In the genomic region with DNA sequence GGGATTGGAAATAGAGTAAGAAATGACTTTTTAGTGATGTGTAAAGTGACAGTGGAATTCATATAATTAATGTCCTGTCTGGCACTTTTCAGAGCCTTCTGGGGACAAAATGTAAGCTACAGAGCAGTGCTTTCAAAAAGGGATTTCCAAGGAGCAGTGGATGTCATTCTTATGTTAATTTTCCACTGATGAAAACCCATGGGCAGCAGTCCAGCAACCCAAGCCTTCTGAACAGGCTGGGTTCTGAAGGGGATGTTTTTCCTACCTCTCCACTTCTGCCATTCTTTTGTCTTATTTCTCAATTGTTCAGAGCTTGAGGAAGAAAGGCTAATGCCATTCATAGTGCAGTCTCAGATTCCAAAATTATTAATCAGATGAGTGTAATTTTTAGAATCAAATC, we compare ENCODE assay signal across 15 cellular contexts.
DNase-seq lines count a peak whose midpoint lies in the region; ATAC-seq and TF ChIP-seq lines count a peak whose summit lies in the region.
"Had no signal": no experiment of that assay in that cellular context is flagged by ENCODE, and none has a peak within 500 bp of the region (broad histone marks: within the 10 kb centered on the region; RNA-seq: fewer than 3 reads in every experiment).

No MANE protein-coding gene starts in this region.

- no peaks in the 10 kb centered on the region for H3F3A ChIP-seq in GM23338 (replicated peaks; ENCODE audit: low read depth)

- H3K4me2 ChIP-seq in GM23338 = no peak overlapping the region

- no peak overlapping the region for H3K27ac Mint-ChIP-seq in GM23338
- H3K27ac Mint-ChIP-seq in MCF 10A (ENCODE audit: low read depth, unreplicated experiment) = no peak overlapping the region
- H3K27ac Mint-ChIP-seq in osteocyte (ENCODE audit: unreplicated experiment) = no peak overlapping the region
- H3K27ac Mint-ChIP-seq: CD4-positive, alpha-beta memory T cell; HFFc6 had no signal

- H3K27me3 ChIP-seq in GM23338 (ENCODE audit: insufficient read depth) = no peaks in the 10 kb centered on the region
- H3K27me3 ChIP-seq: BE2C had no signal

- CTCF ChIA-PET in MCF 10A (lab: Yijun Ruan, JAX) = no interaction called here

- H3K27ac ChIP-seq in GM23338 (ENCODE audit: low read depth) = no peak overlapping the region
- H3K27ac ChIP-seq: C4-2B had no signal

- H3K9me3 Mint-ChIP-seq in GM23338 (peaks cover 7% of the 10 kb centered on the region; the same call in 1 of the 3 replicates), MCF 10A (ENCODE audit: unreplicated experiment) (no peaks in the 10 kb centered on the region), osteocyte (ENCODE audit: unreplicated experiment) (peaks cover 21% of the 10 kb centered on the region)

- intact Hi-C loops in MCF 10A (cut with micrococcal nuclease) = no loop called here

- no peaks in the 10 kb centered on the region for H3K79me2 ChIP-seq in GM23338 (replicated peaks; ENCODE audit: insufficient read depth)

- no peak; the same call in 2 of the 3 replicates for ATAC-seq in GM23338

- no peak overlapping the region for H3K4me3 ChIP-seq in GM23338

- no peak overlapping the region for H3K4me3 Mint-ChIP-seq in GM23338
- H3K4me3 Mint-ChIP-seq in MCF 10A (ENCODE audit: unreplicated experiment) = no peak overlapping the region
- no peak overlapping the region for H3K4me3 Mint-ChIP-seq in osteocyte (ENCODE audit: unreplicated experiment)
- H3K4me3 Mint-ChIP-seq: CD4-positive, alpha-beta memory T cell; HFFc6 had no signal

- H4K20me1 ChIP-seq in GM23338 (replicated peaks; ENCODE audit: insufficient read depth) = no peaks in the 10 kb centered on the region

- no peak overlapping the region for H2AFZ ChIP-seq in GM23338

- H3K4me1 Mint-ChIP-seq in GM23338 (peaks cover 5% of the 10 kb centered on the region; the same call in 2 of the 3 replicates), MCF 10A (ENCODE audit: insufficient read depth, unreplicated experiment) (no peaks in the 10 kb centered on the region), osteocyte (ENCODE audit: unreplicated experiment) (no peaks in the 10 kb centered on the region)
- H3K4me1 Mint-ChIP-seq: CD4-positive, alpha-beta memory T cell had no signal

- no TSS peak for BruUV-seq in MCF 10A (replicated peaks; lab: Mats Ljungman, UMichigan)

- DNase-seq in GM23338 (ENCODE audit: low spot score) = peak; percentile 8
- DNase-seq in astrocyte of the hippocampus (ENCODE audit: low read depth, low spot score) = peak; percentile 66
- DNase-seq in globus pallidus (ENCODE audit: low spot score) = peak; percentile 11
- no peak for DNase-seq in MCF 10A (ENCODE audit: unreplicated experiment)
- DNase-seq in DMS79 treated with DMSO at 0.1 percent for 48 hours (lab: John Stamatoyannopoulos, UW) = no peak
- DNase-seq in osteocyte (ENCODE audit: extremely low spot score, unreplicated experiment) = no peak
- no peak for DNase-seq in kidney glomerular epithelial cell (lab: John Stamatoyannopoulos, UW)
- DNase-seq: BE2C; CD4-positive, alpha-beta memory T cell; DMS79; EL; GDM1; HCEC 1CT; HFFc6 had no signal

- H3K9me2 ChIP-seq in GM23338 (ENCODE audit: insufficient read depth) = no peaks in the 10 kb centered on the region

- H3K27me3 Mint-ChIP-seq in GM23338 (ENCODE audit: insufficient read depth, low read depth, poor library complexity) = no peaks in the 10 kb centered on the region
- no peaks in the 10 kb centered on the region for H3K27me3 Mint-ChIP-seq in MCF 10A (ENCODE audit: insufficient read depth, unreplicated experiment)
- H3K27me3 Mint-ChIP-seq in osteocyte (ENCODE audit: unreplicated experiment) = no peaks in the 10 kb centered on the region
- H3K27me3 Mint-ChIP-seq: CD4-positive, alpha-beta memory T cell had no signal

- no peaks in the 10 kb centered on the region for H3K4me1 ChIP-seq in GM23338 (ENCODE audit: insufficient read depth)
- H3K4me1 ChIP-seq: BE2C had no signal

- no peaks in the 10 kb centered on the region for H3K36me3 Mint-ChIP-seq in GM23338 (ENCODE audit: low read depth)
- H3K36me3 Mint-ChIP-seq in MCF 10A (ENCODE audit: insufficient read depth, unreplicated experiment) = no peaks in the 10 kb centered on the region
- no peaks in the 10 kb centered on the region for H3K36me3 Mint-ChIP-seq in osteocyte (ENCODE audit: unreplicated experiment)
- H3K36me3 Mint-ChIP-seq: CD4-positive, alpha-beta memory T cell had no signal

- no peaks in the 10 kb centered on the region for H3K36me3 ChIP-seq in GM23338 (ENCODE audit: insufficient read depth)
- H3K36me3 ChIP-seq: BE2C had no signal

- TF ChIP-seq CTCF in GM23338 (conservative IDR thresholded peaks at IDR 0.05; ENCODE audit: low read depth in 2 of 2) (no peak), MCF 10A (IDR thresholded peaks at IDR 0.05; ENCODE audit: unreplicated experiment) (no peak), osteocyte (IDR thresholded peaks at IDR 0.05) (no peak)

- POLR2A ChIA-PET in MCF 10A (lab: Yijun Ruan, JAX) = no interaction called here

TF ChIP-seq in GM23338, 12 proteins besides CTCF, POLR2A, EP300 and RAD21:
- TF ChIP-seq, protein P1, sequence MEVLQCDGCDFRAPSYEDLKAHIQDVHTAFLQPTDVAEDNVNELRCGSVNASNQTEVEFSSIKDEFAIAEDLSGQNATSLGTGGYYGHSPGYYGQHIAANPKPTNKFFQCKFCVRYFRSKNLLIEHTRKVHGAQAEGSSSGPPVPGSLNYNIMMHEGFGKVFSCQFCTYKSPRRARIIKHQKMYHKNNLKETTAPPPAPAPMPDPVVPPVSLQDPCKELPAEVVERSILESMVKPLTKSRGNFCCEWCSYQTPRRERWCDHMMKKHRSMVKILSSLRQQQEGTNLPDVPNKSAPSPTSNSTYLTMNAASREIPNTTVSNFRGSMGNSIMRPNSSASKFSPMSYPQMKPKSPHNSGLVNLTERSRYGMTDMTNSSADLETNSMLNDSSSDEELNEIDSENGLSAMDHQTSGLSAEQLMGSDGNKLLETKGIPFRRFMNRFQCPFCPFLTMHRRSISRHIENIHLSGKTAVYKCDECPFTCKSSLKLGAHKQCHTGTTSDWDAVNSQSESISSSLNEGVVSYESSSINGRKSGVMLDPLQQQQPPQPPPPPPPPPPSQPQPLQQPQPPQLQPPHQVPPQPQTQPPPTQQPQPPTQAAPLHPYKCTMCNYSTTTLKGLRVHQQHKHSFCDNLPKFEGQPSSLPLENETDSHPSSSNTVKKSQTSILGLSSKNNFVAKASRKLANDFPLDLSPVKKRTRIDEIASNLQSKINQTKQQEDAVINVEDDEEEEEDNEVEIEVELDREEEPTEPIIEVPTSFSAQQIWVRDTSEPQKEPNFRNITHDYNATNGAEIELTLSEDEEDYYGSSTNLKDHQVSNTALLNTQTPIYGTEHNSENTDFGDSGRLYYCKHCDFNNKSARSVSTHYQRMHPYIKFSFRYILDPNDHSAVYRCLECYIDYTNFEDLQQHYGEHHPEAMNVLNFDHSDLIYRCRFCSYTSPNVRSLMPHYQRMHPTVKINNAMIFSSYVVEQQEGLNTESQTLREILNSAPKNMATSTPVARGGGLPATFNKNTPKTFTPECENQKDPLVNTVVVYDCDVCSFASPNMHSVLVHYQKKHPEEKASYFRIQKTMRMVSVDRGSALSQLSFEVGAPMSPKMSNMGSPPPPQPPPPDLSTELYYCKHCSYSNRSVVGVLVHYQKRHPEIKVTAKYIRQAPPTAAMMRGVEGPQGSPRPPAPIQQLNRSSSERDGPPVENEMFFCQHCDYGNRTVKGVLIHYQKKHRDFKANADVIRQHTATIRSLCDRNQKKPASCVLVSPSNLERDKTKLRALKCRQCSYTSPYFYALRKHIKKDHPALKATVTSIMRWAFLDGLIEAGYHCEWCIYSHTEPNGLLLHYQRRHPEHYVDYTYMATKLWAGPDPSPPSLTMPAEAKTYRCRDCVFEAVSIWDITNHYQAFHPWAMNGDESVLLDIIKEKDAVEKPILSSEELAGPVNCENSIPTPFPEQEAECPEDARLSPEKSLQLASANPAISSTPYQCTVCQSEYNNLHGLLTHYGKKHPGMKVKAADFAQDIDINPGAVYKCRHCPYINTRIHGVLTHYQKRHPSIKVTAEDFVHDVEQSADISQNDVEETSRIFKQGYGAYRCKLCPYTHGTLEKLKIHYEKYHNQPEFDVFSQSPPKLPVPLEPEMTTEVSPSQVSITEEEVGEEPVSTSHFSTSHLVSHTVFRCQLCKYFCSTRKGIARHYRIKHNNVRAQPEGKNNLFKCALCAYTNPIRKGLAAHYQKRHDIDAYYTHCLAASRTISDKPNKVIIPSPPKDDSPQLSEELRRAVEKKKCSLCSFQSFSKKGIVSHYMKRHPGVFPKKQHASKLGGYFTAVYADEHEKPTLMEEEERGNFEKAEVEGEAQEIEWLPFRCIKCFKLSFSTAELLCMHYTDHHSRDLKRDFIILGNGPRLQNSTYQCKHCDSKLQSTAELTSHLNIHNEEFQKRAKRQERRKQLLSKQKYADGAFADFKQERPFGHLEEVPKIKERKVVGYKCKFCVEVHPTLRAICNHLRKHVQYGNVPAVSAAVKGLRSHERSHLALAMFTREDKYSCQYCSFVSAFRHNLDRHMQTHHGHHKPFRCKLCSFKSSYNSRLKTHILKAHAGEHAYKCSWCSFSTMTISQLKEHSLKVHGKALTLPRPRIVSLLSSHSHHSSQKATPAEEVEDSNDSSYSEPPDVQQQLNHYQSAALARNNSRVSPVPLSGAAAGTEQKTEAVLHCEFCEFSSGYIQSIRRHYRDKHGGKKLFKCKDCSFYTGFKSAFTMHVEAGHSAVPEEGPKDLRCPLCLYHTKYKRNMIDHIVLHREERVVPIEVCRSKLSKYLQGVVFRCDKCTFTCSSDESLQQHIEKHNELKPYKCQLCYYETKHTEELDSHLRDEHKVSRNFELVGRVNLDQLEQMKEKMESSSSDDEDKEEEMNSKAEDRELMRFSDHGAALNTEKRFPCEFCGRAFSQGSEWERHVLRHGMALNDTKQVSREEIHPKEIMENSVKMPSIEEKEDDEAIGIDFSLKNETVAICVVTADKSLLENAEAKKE (CRISPR knock-in tag; IDR thresholded peaks at IDR 0.05) = no peak
- peak; percentile 64 for TF ChIP-seq ZNF331 (CRISPR knock-in tag; IDR thresholded peaks at IDR 0.05; ENCODE audit: low read depth)
- no peak for TF ChIP-seq EZH2phosphoT487 (IDR thresholded peaks at IDR 0.05; ENCODE audit: unreplicated experiment)
- no peak for TF ChIP-seq EZH2 (IDR thresholded peaks at IDR 0.05; ENCODE audit: low read depth, unreplicated experiment)

Comparison
In these comparisons a context has a peak if more than half of its experiments do, and no peak if none do; other contexts are left out.
1. DNase-seq: peak in GM23338 (single experiment), astrocyte of the hippocampus (single experiment) and globus pallidus (single experiment); none in MCF 10A (single experiment), DMS79 treated with DMSO at 0.1 percent for 48 hours (single experiment), osteocyte (single experiment) and kidney glomerular epithelial cell (single experiment).